In genomic region chr1:55212349-55213028, GRCh38 we compare ENCODE assay signal across 8 cellular contexts. TPM values are rescaled to one million over a fixed set of nuclear protein-coding genes. Genes with fewer than 3 reads are reported as not detected.
DNase-seq lines count a peak whose midpoint lies in the region; ATAC-seq, FAIRE-seq and TF ChIP-seq lines count a peak whose summit lies in the region.

No MANE protein-coding gene starts in this region.

- no peaks in the 10 kb centered on the region for H3K9me3 ChIP-seq in neural cell (ENCODE audit: low read length)
- no peaks in the 10 kb centered on the region for H3K9me3 ChIP-seq in testis

- intact Hi-C loops in testis (cut with DNase I; ENCODE audit: low total_unique reads) = no loop called here

- peak overlapping the region; percentile 81 for H3K4me2 ChIP-seq in neural cell (ENCODE audit: low read length)

- H3K9me2 ChIP-seq in neural cell (ENCODE audit: insufficient read depth, low read length) = no peaks in the 10 kb centered on the region

- peaks cover 36% of the 10 kb centered on the region for H3K4me1 ChIP-seq in testis

- no peak for TF ChIP-seq RAD21 in neural cell (conservative IDR thresholded peaks at IDR 0.05)

- H3K27me3 ChIP-seq in bronchial epithelial cell (ENCODE audit: control insufficient read depth, insufficient read depth, low read length) = no peaks in the 10 kb centered on the region
- H3K27me3 ChIP-seq in neural cell (ENCODE audit: insufficient read depth, low read depth, low read length) = no peaks in the 10 kb centered on the region
- no peaks in the 10 kb centered on the region for H3K27me3 ChIP-seq in testis

- TF ChIP-seq EP300 in neural cell (conservative IDR thresholded peaks at IDR 0.05; ENCODE audit: poor library complexity, severe bottlenecking) = no peak

- H3K36me3 ChIP-seq in bronchial epithelial cell (ENCODE audit: control insufficient read depth, insufficient read depth, low read length) (no peaks in the 10 kb centered on the region), neural cell (ENCODE audit: insufficient read depth, low read length) (no peaks in the 10 kb centered on the region), testis (ENCODE audit: low read depth, missing control alignments) (no peaks in the 10 kb centered on the region)

- H3K4me3 ChIP-seq in bronchial epithelial cell (ENCODE audit: low read depth, low read length) (peak overlapping the region; percentile 92), neural cell (ENCODE audit: low read length) (peak overlapping the region; percentile 89), testis (no peak overlapping the region)

- H3K9ac ChIP-seq in neural cell (ENCODE audit: low read length) = no peak overlapping the region

- FAIRE-seq in bronchial epithelial cell (lab: Jason Lieb, UNC) = no peak

- H3K79me2 ChIP-seq in neural cell (replicated peaks; ENCODE audit: insufficient read depth, low read length) = peaks cover 54% of the 10 kb centered on the region

- no peak for TF ChIP-seq CTCF in bronchial epithelial cell (IDR thresholded peaks at IDR 0.05; ENCODE audit: insufficient read depth, low read length, severe bottlenecking)
- TF ChIP-seq CTCF in neural cell (IDR thresholded peaks at IDR 0.05; ENCODE audit: poor library complexity, severe bottlenecking) = no peak
- no peak for TF ChIP-seq CTCF in testis (IDR thresholded peaks at IDR 0.05)

- peaks cover 5% of the 10 kb centered on the region for H3F3A ChIP-seq in neural cell (ENCODE audit: insufficient read depth, low read length, poor library complexity, severe bottlenecking)

- 48 to 61% methylated on average over 10 of the region's 10 CpGs for WGBS in testis, 2 donors

- H4K20me1 ChIP-seq in neural cell (ENCODE audit: insufficient read depth) = no peaks in the 10 kb centered on the region

- no peak overlapping the region for H2AFZ ChIP-seq in neural cell (ENCODE audit: low read depth, low read length)

- DNase-seq in DMS79 (lab: John Stamatoyannopoulos, UW) (peak; percentile 18), Kasumi-1 (lab: John Stamatoyannopoulos, UW) (peak; percentile 54 to 55), bronchial epithelial cell (ENCODE audit: low read depth) (peak; percentile 53), testis (no peak), 8988T (no peak)

- H3K27ac ChIP-seq in neural cell (ENCODE audit: low read length) (no peak overlapping the region), testis (no peak overlapping the region)

- TF ChIP-seq POLR2A in testis (IDR thresholded peaks at IDR 0.05) = no peak

- no peak for ATAC-seq in GM18858 (IDR thresholded peaks at IDR 0.05; ENCODE audit: unreplicated experiment)
- ATAC-seq in HG03439 (IDR thresholded peaks at IDR 0.05; ENCODE audit: unreplicated experiment) = no peak

TF ChIP-seq in neural cell, 6 proteins besides CTCF, POLR2A, EP300 and RAD21:
- TF ChIP-seq MXI1 (conservative IDR thresholded peaks at IDR 0.05; ENCODE audit: poor library complexity, severe bottlenecking) = no peak
- TF ChIP-seq SMC3 (conservative IDR thresholded peaks at IDR 0.05; ENCODE audit: poor library complexity) = no peak
- TF ChIP-seq REST (IDR thresholded peaks at IDR 0.05; ENCODE audit: borderline replicate concordance) = no peak
- TF ChIP-seq TAF1 (IDR thresholded peaks at IDR 0.05; ENCODE audit: low read depth) = no peak
- TF ChIP-seq POLR2AphosphoS5 (IDR thresholded peaks at IDR 0.05) = no peak
- no peak for TF ChIP-seq EZH2 (IDR thresholded peaks at IDR 0.05; ENCODE audit: borderline replicate concordance, insufficient read depth, low read length, poor library complexity, severe bottlenecking)

RNA-seq across cellular contexts. Expression of gene USP24, which starts 2.7 kb away (rescaled TPM):
- 37.6 and 40.8 TPM in 2 replicates for total RNA-seq in bronchial epithelial cell
- polyA plus RNA-seq in neural cell = 29.5 and 32.5 TPM in 2 replicates
- polyA minus RNA-seq in neural cell = 107 and 121 TPM in 2 replicates
- total RNA-seq in testis = 10 to 100 TPM; 50.3 to 50.9 TPM
- polyA plus RNA-seq in testis (ENCODE audit: insufficient read depth, low read depth, low replicate concordance) = 20.2 TPM

Comparison
In these comparisons a context has a peak if more than half of its experiments do, and no peak if none do; other contexts are left out.
1. DNase-seq: peak in DMS79 (single experiment), Kasumi-1 (2 of 2) and bronchial epithelial cell (single experiment); none in testis (single experiment) and 8988T (single experiment).
2. H3K4me3 ChIP-seq: peak in bronchial epithelial cell (single experiment) and neural cell (single experiment); none in testis (0 of 2).